ENCODE assay signal across 8 cellular contexts in the genomic region with DNA sequence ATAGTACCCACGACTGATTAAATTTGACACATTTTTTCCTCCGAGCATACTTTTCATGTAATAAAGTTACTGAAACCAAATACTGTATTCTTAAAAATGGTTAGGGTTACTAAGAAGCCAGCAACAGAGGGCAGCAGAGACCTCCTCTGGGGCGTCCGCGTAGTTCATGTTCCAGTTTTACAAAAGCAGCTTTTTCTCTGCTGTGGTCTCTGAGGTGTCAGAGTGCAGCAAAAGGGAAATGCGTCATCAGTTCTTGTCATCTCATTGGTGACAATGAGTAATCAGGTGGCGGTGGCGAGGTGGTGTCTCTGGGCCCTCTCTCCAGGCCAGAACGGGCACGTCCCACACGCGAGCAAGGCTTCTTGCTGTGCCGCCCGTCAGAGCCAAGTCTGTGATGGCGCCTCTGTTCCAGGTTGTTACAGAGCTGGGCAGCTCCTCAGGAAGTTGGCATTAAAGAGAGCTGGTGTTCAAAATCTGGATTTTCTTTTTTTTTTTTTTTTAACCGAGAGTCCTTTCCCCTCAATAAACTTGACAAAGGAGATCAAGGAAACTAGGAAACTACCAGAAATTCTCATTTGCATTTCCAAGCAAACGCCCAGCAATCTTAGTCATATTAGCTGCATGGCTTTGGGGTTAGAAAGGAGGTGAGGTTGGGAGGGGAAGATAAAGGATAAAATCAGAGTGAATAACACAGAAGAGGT.
DNase-seq lines count a peak whose midpoint lies in the region; ATAC-seq and TF ChIP-seq lines count a peak whose summit lies in the region.

No MANE protein-coding gene starts in this region.

- H4K20me1 ChIP-seq in OCI-LY1 (ENCODE audit: insufficient read depth, low read length), result no peaks in the 10 kb centered on the region

- H3K79me2 ChIP-seq in OCI-LY1 (ENCODE audit: insufficient read depth, low read length), result no peaks in the 10 kb centered on the region

- H2AFZ ChIP-seq in OCI-LY1 (ENCODE audit: low read length), result peak overlapping the region; percentile 16; the same call in 1 of the 2 replicates

- H3K36me3 ChIP-seq in HUES64 (ENCODE audit: insufficient read depth, low read length) (no peaks in the 10 kb centered on the region), OCI-LY1 (ENCODE audit: insufficient read depth, low read length) (no peaks in the 10 kb centered on the region)

- H3K4me3 ChIP-seq in HUES64 (ENCODE audit: low read length) (peak overlapping the region; percentile 47), OCI-LY1 (ENCODE audit: low read depth, low read length, poor library complexity, severe bottlenecking) (peak overlapping the region; percentile 43), mononuclear cell (ENCODE audit: low read length) (peak overlapping the region; percentile 11)

- no peaks in the 10 kb centered on the region for H3K27me3 ChIP-seq in HUES64 (ENCODE audit: insufficient read depth, low read length)
- no peaks in the 10 kb centered on the region for H3K27me3 ChIP-seq in OCI-LY1 (ENCODE audit: insufficient read depth, low read length)
- no peaks in the 10 kb centered on the region for H3K27me3 ChIP-seq in mononuclear cell (ENCODE audit: insufficient read depth, low read length)

- TF ChIP-seq CTCF in OCI-LY1 (IDR thresholded peaks at IDR 0.05; ENCODE audit: low read length), result peak; percentile 92

- H3K4me1 ChIP-seq in HUES64 (ENCODE audit: insufficient read depth, low read length), result peaks cover 4% of the 10 kb centered on the region; the same call in 1 of the 2 replicates
- peaks cover 33% of the 10 kb centered on the region for H3K4me1 ChIP-seq in OCI-LY1 (ENCODE audit: insufficient read depth, low read length, severe bottlenecking)
- H3K4me1 ChIP-seq in mononuclear cell (ENCODE audit: insufficient read depth, low read length), result peaks cover 6% of the 10 kb centered on the region

- H3K9me3 ChIP-seq in HUES64 (ENCODE audit: insufficient read depth, low read depth, low read length) (no peaks in the 10 kb centered on the region), OCI-LY1 (ENCODE audit: low read length) (no peaks in the 10 kb centered on the region), mononuclear cell (ENCODE audit: low read depth, low read length) (no peaks in the 10 kb centered on the region)

- H3K9me2 ChIP-seq in OCI-LY1 (ENCODE audit: low read depth, low read length), result no peaks in the 10 kb centered on the region

- H3F3A ChIP-seq in OCI-LY1 (ENCODE audit: insufficient read depth, low read length), result no peaks in the 10 kb centered on the region

- WGBS in HUES64, result 15% methylated on average over 16 of the region's 17 CpGs

- H3K9ac ChIP-seq in HUES64 (ENCODE audit: low read depth, low read length), result peak overlapping the region; percentile 34; the same call in 1 of the 2 replicates
- H3K9ac ChIP-seq in OCI-LY1 (ENCODE audit: low read length), result peak overlapping the region; percentile 51

- peak; percentile 87 for DNase-seq in DMS 273 treated with DMSO at 0.1 percent for 48 hours (lab: John Stamatoyannopoulos, UW)
- DNase-seq in activated T-cell treated with anti-CD3 and anti-CD28 coated beads for 24 hours (ENCODE audit: low read depth), result peak; percentile 88
- DNase-seq in epithelial cell of prostate (ENCODE audit: low read depth, low spot score), result peak; percentile 70
- DNase-seq in stimulated activated CD8-positive, alpha-beta memory T cell treated with anti-CD3 and anti-CD28 coated beads, Interleukin-2, amount 100 ng/mL, for 48 hours (ENCODE audit: low read depth in 2 of 2), result peak; percentile 88

- H3K27ac ChIP-seq in HUES64 (ENCODE audit: low read depth, low read length) (no peak overlapping the region), OCI-LY1 (ENCODE audit: low read depth, low read length, poor library complexity, severe bottlenecking) (peak overlapping the region; percentile 71), epithelial cell of prostate (peak overlapping the region; percentile 89)

- peak overlapping the region; percentile 57 for H3K4me2 ChIP-seq in OCI-LY1 (ENCODE audit: low read length)

- peak; percentile 100 for ATAC-seq in GM21515 (IDR thresholded peaks at IDR 0.05; ENCODE audit: unreplicated experiment)
